Comparison of ENCODE assay signal across 8 cellular contexts in genomic region chr17:11997147-11997971, GRCh38. TPM values are rescaled to one million over a fixed set of nuclear protein-coding genes. Genes with fewer than 3 reads are reported as not detected.
A peak's percentile ranks its signal among the peaks of the same experiment; 100 is the strongest.
DNase-seq lines count a peak whose midpoint lies in the region; ATAC-seq, FAIRE-seq and TF ChIP-seq lines count a peak whose summit lies in the region.

Gene ZNF18 (minus strand): TSS chr17:11997475. CDS start chr17:11992829, 4,646 bp downstream.

- 1% methylated on average over 16 to 74 of the region's 74 CpGs for WGBS in adrenal gland, 4 donors
- 0 to 1% methylated on average over 65 to 74 of the region's 74 CpGs for WGBS in heart right ventricle, 2 donors

- H3K36me3 Mint-ChIP-seq in progenitor cell of endocrine pancreas (ENCODE audit: insufficient read depth), result peaks cover 1% of the 10 kb centered on the region

- H3K4me1 Mint-ChIP-seq in progenitor cell of endocrine pancreas (ENCODE audit: low read depth), result peaks cover 3% of the 10 kb centered on the region

- peak; percentile 90 for DNase-seq in GM12891 (ENCODE audit: insufficient read length, low spot score)
- DNase-seq in NCI-H1417 (lab: John Stamatoyannopoulos, UW), result peak; percentile 82 to 91 (median 89)
- DNase-seq in SW480 (ENCODE audit: low spot score), result peak; percentile 93
- peak; percentile 96 to 98 (median 98) for DNase-seq in adrenal gland
- peak; percentile 96 to 98 for DNase-seq in heart right ventricle
- DNase-seq in progenitor cell of endocrine pancreas (ENCODE audit: low spot score, unreplicated experiment), result peak; percentile 94
- DNase-seq in upper lobe of right lung, result peak; percentile 99

- H3K4me3 ChIP-seq in adrenal gland (peak within 1 kb of the TSS; percentile 12 to 89 (median 88)), heart right ventricle (peak within 1 kb of the TSS; percentile 72 to 96 (median 81)), upper lobe of right lung (peak within 1 kb of the TSS; percentile 88)

- peak; percentile 92 for FAIRE-seq in GM12891 (lab: Jason Lieb, UNC)

- H3K4me1 ChIP-seq in adrenal gland (replicated peaks in 1 of 2), result peaks cover 0 to 15% of the 10 kb centered on the region in 2 donors
- peaks cover 0 to 24% (median 11%) of the 10 kb centered on the region in 9 donors for H3K4me1 ChIP-seq in heart right ventricle
- H3K4me1 ChIP-seq in upper lobe of right lung, result peaks cover 6% of the 10 kb centered on the region

- peak; percentile 99 for TF ChIP-seq POLR2A in GM12891 (IDR thresholded peaks at IDR 0.05; ENCODE audit: low read depth, low read length)
- peak; percentile 92 to 96 for TF ChIP-seq POLR2A in adrenal gland (IDR thresholded peaks at IDR 0.05)

- peak within 1 kb of the TSS; percentile 97 for H3K27ac Mint-ChIP-seq in progenitor cell of endocrine pancreas

- no peaks in the 10 kb centered on the region for H3K27me3 Mint-ChIP-seq in progenitor cell of endocrine pancreas

- H3K9me3 Mint-ChIP-seq in progenitor cell of endocrine pancreas (ENCODE audit: low read depth), result no peaks in the 10 kb centered on the region

- H3K27me3 ChIP-seq in adrenal gland (no peaks in the 10 kb centered on the region), heart right ventricle (no peaks in the 10 kb centered on the region), upper lobe of right lung (no peaks in the 10 kb centered on the region)

- H3K27ac ChIP-seq in adrenal gland (peak within 1 kb of the TSS; percentile 62 to 98 (median 91)), heart right ventricle (peak within 1 kb of the TSS; percentile 44 to 95 (median 90)), upper lobe of right lung (peak within 1 kb of the TSS; percentile 93)

- H3K4me3 Mint-ChIP-seq in progenitor cell of endocrine pancreas (ENCODE audit: low read depth), result peak within 1 kb of the TSS; percentile 94

- intact Hi-C loops in adrenal gland (cut with DNase I), result no loop called here
- intact Hi-C loops in heart right ventricle (cut with DNase I), result loop anchor here in 1 of 10 donors (10.0 kb wide), 1 partner anchor 107 kb away; no protein-coding TSS in a partner anchor
- intact Hi-C loops in upper lobe of right lung (cut with DNase I), result no loop called here

- H3K9me3 ChIP-seq in adrenal gland (replicated peaks in 1 of 3) (no peaks in the 10 kb centered on the region), heart right ventricle (no peaks in the 10 kb centered on the region), upper lobe of right lung (no peaks in the 10 kb centered on the region)

- H3K36me3 ChIP-seq in adrenal gland (replicated peaks in 1 of 2) (no peaks in the 10 kb centered on the region), heart right ventricle (peaks cover 0 to 9% (median 1%) of the 10 kb centered on the region in 9 donors), upper lobe of right lung (peaks cover 4% of the 10 kb centered on the region)

- TF ChIP-seq CTCF in adrenal gland (IDR thresholded peaks at IDR 0.05) (peak in 2 of 6 experiments; percentile 11 to 22), heart right ventricle (IDR thresholded peaks at IDR 0.05) (peak in 3 of 9 donors; percentile 5 to 19 (median 17)), progenitor cell of endocrine pancreas (IDR thresholded peaks at IDR 0.05; ENCODE audit: unreplicated experiment) (peak; percentile 7), upper lobe of right lung (IDR thresholded peaks at IDR 0.05) (no peak)

- peak; percentile 97 for ATAC-seq in HG02763 (IDR thresholded peaks at IDR 0.05; ENCODE audit: unreplicated experiment)
- ATAC-seq in heart right ventricle, result peak; percentile 99 to 100 (median 100)
- peak; percentile 99 for ATAC-seq in upper lobe of right lung

TF ChIP-seq in GM12891, 5 proteins besides CTCF, POLR2A, EP300 and RAD21:
- TF ChIP-seq PAX5 (IDR thresholded peaks at IDR 0.05; ENCODE audit: insufficient read depth, low read length, severe bottlenecking) (no peak), POU2F2 (IDR thresholded peaks at IDR 0.05; ENCODE audit: low read depth, low read length) (peak; percentile 86), TAF1 (IDR thresholded peaks at IDR 0.05; ENCODE audit: low read depth, low read length) (peak; percentile 85), SPI1 (IDR thresholded peaks at IDR 0.05; ENCODE audit: low read depth, low read length) (no peak), POLR2AphosphoS5 (IDR thresholded peaks at IDR 0.05; ENCODE audit: low read depth, low read length) (peak; percentile 98)

RNA-seq across cellular contexts. Expression of gene ZNF18, which starts in this region (rescaled TPM):
- 5.5 TPM for polyA plus RNA-seq in GM12891 (2012; ENCODE audit: low read depth, missing spikeins)
- total RNA-seq in adrenal gland (1 to 10 TPM; 3.4 to 9.2 (median 5.5) TPM), heart right ventricle (1 to 10 TPM; 4.0 to 5.7 (median 4.6) TPM), progenitor cell of endocrine pancreas (5.9 and 7.8 TPM in 2 replicates), upper lobe of right lung (5.2 TPM)
- polyA plus RNA-seq in adrenal gland (10 to 100 TPM in 2 of 3 donors, 1 to 10 TPM in 1; 4.9 to 17.5 (median 10.1) TPM), heart right ventricle (1 to 10 TPM; 2.6 to 7.5 TPM)

Comparison
In these comparisons a context has a peak if more than half of its experiments do, and no peak if none do; other contexts are left out.
1. Peak in every context shown above with its lines: DNase-seq, ATAC-seq, H3K4me3 ChIP-seq and H3K27ac ChIP-seq.